8 cellular contexts compared by ENCODE assay signal in the genomic region with DNA sequence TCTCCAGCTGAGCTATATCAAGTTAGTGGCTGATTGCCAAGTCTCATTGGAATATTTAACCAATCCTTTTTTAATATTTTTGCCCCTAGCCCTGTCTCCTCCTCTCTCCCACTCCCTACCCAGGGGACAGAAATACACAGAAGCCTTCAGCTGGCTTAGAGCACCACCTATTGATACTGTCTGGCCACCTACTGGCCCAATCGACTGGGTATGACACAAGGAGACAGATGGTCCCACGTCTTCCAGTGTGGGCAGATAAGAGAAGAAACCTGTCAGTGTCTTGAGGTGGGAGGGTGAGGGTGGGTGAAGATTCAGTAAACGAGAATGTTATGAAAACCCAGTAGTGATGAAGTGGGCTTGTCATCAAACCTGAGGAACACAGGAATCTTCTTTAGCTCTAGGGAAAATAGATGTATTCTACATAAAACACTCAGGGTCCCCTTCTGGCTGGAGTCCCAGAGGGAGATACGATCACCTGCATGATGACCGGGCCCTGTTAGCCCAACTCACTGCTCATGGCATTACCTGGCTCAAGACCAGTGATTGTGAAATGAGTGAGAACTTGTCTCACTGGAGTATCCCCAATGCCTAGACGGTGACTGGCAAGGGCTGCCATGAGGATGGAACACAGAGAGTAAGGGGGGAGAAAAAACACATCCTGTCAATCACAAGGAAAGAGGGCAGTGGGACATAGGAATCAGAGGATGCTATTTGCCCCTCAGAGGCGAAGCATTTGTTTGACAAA. TPM values are rescaled to one million over a fixed set of nuclear protein-coding genes. Genes with fewer than 3 reads are reported as not detected.
A peak's percentile ranks its signal among the peaks of the same experiment; 100 is the strongest.
DNase-seq lines count a peak whose midpoint lies in the region; ATAC-seq and TF ChIP-seq lines count a peak whose summit lies in the region.

No MANE protein-coding gene starts in this region.

- peak overlapping the region; percentile 44 for H3K27ac Mint-ChIP-seq in activated CD8-positive, alpha-beta T cell treated with anti-CD3 and anti-CD28 coated beads, Interleukin-2, amount 10 ng/mL, durations not matched to agents 7 days and 5 days

- no peaks in the 10 kb centered on the region for H3K9me3 Mint-ChIP-seq in activated CD8-positive, alpha-beta T cell treated with anti-CD3 and anti-CD28 coated beads, Interleukin-2, amount 10 ng/mL, durations not matched to agents 7 days and 5 days (ENCODE audit: insufficient read depth)

- intact Hi-C loops in sciatic nerve (cut with DNase I) = loop anchor here (2.0 to 10.0 kb wide), 2 partner anchors 252 to 364 kb away; no protein-coding TSS in a partner anchor

- peak; percentile 72 for TF ChIP-seq CTCF in cardiac muscle cell (IDR thresholded peaks at IDR 0.05; ENCODE audit: low read depth, low read length)

- CTCF ChIA-PET in activated CD8-positive, alpha-beta T cell treated with anti-CD3 and anti-CD28 coated beads, Interleukin-2, amount 10 ng/mL, durations not matched to agents 7 days and 5 days (lab: Charles Lee) = interaction anchor here (0.7 to 11.8 kb wide), 46 partner anchors 10 to 749 kb away, joined by 3 to 442 read pairs (median 6); a partner anchor contains a TSS

- no peaks in the 10 kb centered on the region for H3K9me3 ChIP-seq in cardiac muscle cell (ENCODE audit: low read depth)

- no peak overlapping the region for H3K4me3 Mint-ChIP-seq in activated CD8-positive, alpha-beta T cell treated with anti-CD3 and anti-CD28 coated beads, Interleukin-2, amount 10 ng/mL, durations not matched to agents 7 days and 5 days

- H3K36me3 ChIP-seq in cardiac muscle cell = peaks cover 39% of the 10 kb centered on the region

- no peaks in the 10 kb centered on the region for H3K27me3 Mint-ChIP-seq in activated CD8-positive, alpha-beta T cell treated with anti-CD3 and anti-CD28 coated beads, Interleukin-2, amount 10 ng/mL, durations not matched to agents 7 days and 5 days (ENCODE audit: low read depth)

- H3K27ac ChIP-seq in cardiac muscle cell = no peak overlapping the region

- H3K4me3 ChIP-seq in cardiac muscle cell = no peak overlapping the region

- POLR2A ChIA-PET in activated CD8-positive, alpha-beta T cell treated with anti-CD3 and anti-CD28 coated beads, Interleukin-2, amount 10 ng/mL, durations not matched to agents 7 days and 5 days (lab: Charles Lee) = interaction anchor here (1.0 to 2.2 kb wide), 4 partner anchors 42 to 251 kb away, joined by 3 to 11 read pairs (median 6); a partner anchor contains a TSS

- no peak for ATAC-seq in activated CD8-positive, alpha-beta T cell treated with anti-CD3 and anti-CD28 coated beads, Interleukin-2, amount 10 ng/mL, durations not matched to agents 7 days and 5 days
- ATAC-seq in sciatic nerve = peak; percentile 92

- H3K4me1 Mint-ChIP-seq in activated CD8-positive, alpha-beta T cell treated with anti-CD3 and anti-CD28 coated beads, Interleukin-2, amount 10 ng/mL, durations not matched to agents 7 days and 5 days (ENCODE audit: low read depth) = peaks cover 41% of the 10 kb centered on the region

- no peaks in the 10 kb centered on the region for H3K4me1 ChIP-seq in cardiac muscle cell (ENCODE audit: low read depth)

- DNase-seq in DMS53 (lab: John Stamatoyannopoulos, UW) = peak; percentile 37
- no peak for DNase-seq in DMS53 treated with DMSO at 0.1 percent for 48 hours (lab: John Stamatoyannopoulos, UW; ENCODE audit: unreplicated experiment)
- DNase-seq in LHCN-M2 (ENCODE audit: low read depth) = peak; percentile 54
- DNase-seq in activated CD8-positive, alpha-beta T cell treated with anti-CD3 and anti-CD28 coated beads, Interleukin-2, amount 10 ng/mL, durations not matched to agents 7 days and 5 days = peak; percentile 59
- peak; percentile 43 to 71 for DNase-seq in cardiac muscle cell (ENCODE audit: low read depth in 1 of 2, low spot score in 1 of 2)
- no peak for DNase-seq in sciatic nerve (ENCODE audit: low spot score)
- DNase-seq in mesenteric fat pad (ENCODE audit: low spot score) = no peak
- no peak for DNase-seq in COLO829 (ENCODE audit: low spot score)

- no peaks in the 10 kb centered on the region for H3K27me3 ChIP-seq in cardiac muscle cell

- peaks cover 49% of the 10 kb centered on the region for H3K36me3 Mint-ChIP-seq in activated CD8-positive, alpha-beta T cell treated with anti-CD3 and anti-CD28 coated beads, Interleukin-2, amount 10 ng/mL, durations not matched to agents 7 days and 5 days (ENCODE audit: low read depth)

RNA-seq across cellular contexts. Expression of a gene that starts 26.7 kb away (rescaled TPM):
- 26.7 and 31.4 TPM in 2 replicates for total RNA-seq in LHCN-M2 (2014; rRNA removed)
- polyA plus RNA-seq in LHCN-M2 (2012) = 19.8 TPM
- 10 to 100 TPM; 40.8 to 41.5 TPM for total RNA-seq in activated CD8-positive, alpha-beta T cell treated with anti-CD3 and anti-CD28 coated beads, Interleukin-2, amount 10 ng/mL, durations not matched to agents 7 days and 5 days
- 12.5 and 19.4 TPM in 2 replicates for total RNA-seq in cardiac muscle cell
- polyA plus RNA-seq in cardiac muscle cell = 6.8 and 8.2 TPM in 2 replicates
- 24.6 TPM for total RNA-seq in sciatic nerve
- total RNA-seq in mesenteric fat pad = 43.6 TPM

RNA-seq across cellular contexts. Expression of a gene that starts 27.1 kb away (rescaled TPM):
- total RNA-seq in LHCN-M2 (2014; rRNA removed) (86.1 and 100 TPM in 2 replicates), cardiac muscle cell (107 and 180 TPM in 2 replicates), sciatic nerve (90.7 TPM), mesenteric fat pad (73.5 TPM)
- 15.4 TPM for polyA plus RNA-seq in LHCN-M2 (2012)
- 100 to 1,000 TPM; 136 to 139 TPM for total RNA-seq in activated CD8-positive, alpha-beta T cell treated with anti-CD3 and anti-CD28 coated beads, Interleukin-2, amount 10 ng/mL, durations not matched to agents 7 days and 5 days
- 112 and 174 TPM in 2 replicates for polyA plus RNA-seq in cardiac muscle cell

Comparison
In these comparisons a context has a peak if more than half of its experiments do, and no peak if none do; other contexts are left out.
1. DNase-seq: peak in DMS53 (single experiment), LHCN-M2 (single experiment), activated CD8-positive, alpha-beta T cell treated with anti-CD3 and anti-CD28 coated beads, Interleukin-2, amount 10 ng/mL, durations not matched to agents 7 days and 5 days (single experiment) and cardiac muscle cell (2 of 2); none in DMS53 treated with DMSO at 0.1 percent for 48 hours (single experiment), sciatic nerve (single experiment), mesenteric fat pad (single experiment) and COLO829 (single experiment).